In genomic region chr9:121981118-121981883, GRCh38 we compare ENCODE assay signal across 21 cellular contexts.
DNase-seq lines count a peak whose midpoint lies in the region; ATAC-seq, FAIRE-seq and TF ChIP-seq lines count a peak whose summit lies in the region.
"Had no signal": no experiment of that assay in that cellular context is flagged by ENCODE, and none has a peak within 500 bp of the region (broad histone marks: within the 10 kb centered on the region; RNA-seq: fewer than 3 reads in every experiment).

No MANE protein-coding gene starts in this region.

- H3K4me3 Mint-ChIP-seq in activated CD4-positive, alpha-beta memory T cell treated with anti-CD3 and anti-CD28 coated beads, Interleukin-2, amount 10 ng/mL, durations not matched to agents 7 days and 5 days: no peak overlapping the region
- H3K4me3 Mint-ChIP-seq: B cell; CD4-positive, alpha-beta T cell; CD8-positive, alpha-beta T cell had no signal

- H3K4me2 ChIP-seq in SK-N-SH: no peak overlapping the region
- peak overlapping the region; percentile 14; the same call in 1 of the 2 replicates for H3K4me2 ChIP-seq in HepG2 (ENCODE audit: low read depth, low read length)
- H3K4me2 ChIP-seq: A549; BLaER1 treated with 17β-estradiol and CSF1 and Interleukin-3, amounts not matched to agents 10 nM and 100 nM had no signal

- peaks cover 0 to 15% of the 10 kb centered on the region in 2 experiments; a peak in 2 of 4 replicates for H3K4me1 ChIP-seq in SK-N-SH (ENCODE audit: control insufficient read depth in 1 of 2, insufficient read depth in 2 of 2, low read depth in 1 of 2, low read length in 1 of 2)
- peaks cover 57% of the 10 kb centered on the region for H3K4me1 ChIP-seq in HepG2 (ENCODE audit: insufficient read depth, low read length)
- H3K4me1 ChIP-seq in right lobe of liver: peaks cover 0 to 10% (median 4%) of the 10 kb centered on the region in 4 donors

- no peaks in the 10 kb centered on the region for H3K9me3 ChIP-seq in SK-N-SH
- H3K9me3 ChIP-seq in HepG2 (ENCODE audit: low read length): no peaks in the 10 kb centered on the region; the same call in 1 of the 2 replicates
- no peaks in the 10 kb centered on the region for H3K9me3 ChIP-seq in right lobe of liver
- H3K9me3 ChIP-seq: Caco-2 had no signal

- no peaks in the 10 kb centered on the region for H3K27me3 Mint-ChIP-seq in activated CD4-positive, alpha-beta memory T cell treated with anti-CD3 and anti-CD28 coated beads, Interleukin-2, amount 10 ng/mL, durations not matched to agents 7 days and 5 days
- H3K27me3 Mint-ChIP-seq: B cell; CD4-positive, alpha-beta T cell had no signal

- no peak overlapping the region for H3K9ac ChIP-seq in SK-N-SH
- H3K9ac ChIP-seq in HepG2 (ENCODE audit: insufficient read depth, low read depth, low read length): no peak overlapping the region
- H3K9ac ChIP-seq: BLaER1 treated with 17β-estradiol and CSF1 and Interleukin-3, amounts not matched to agents 10 nM and 100 nM had no signal

- H2AFZ ChIP-seq in SK-N-SH (ENCODE audit: low read depth) (no peak overlapping the region), HepG2 (ENCODE audit: low read length) (no peak overlapping the region)

- H3K27me3 ChIP-seq in SK-N-SH (ENCODE audit: insufficient read depth) (no peaks in the 10 kb centered on the region), HepG2 (ENCODE audit: control insufficient read depth in 1 of 2, insufficient read depth in 2 of 2, low read length in 2 of 2) (no peaks in the 10 kb centered on the region), right lobe of liver (no peaks in the 10 kb centered on the region)
- H3K27me3 ChIP-seq: BLaER1 treated with 17β-estradiol and CSF1 and Interleukin-3, amounts not matched to agents 10 nM and 100 nM had no signal

- peaks cover 2% of the 10 kb centered on the region for H3K9me3 Mint-ChIP-seq in activated CD4-positive, alpha-beta memory T cell treated with anti-CD3 and anti-CD28 coated beads, Interleukin-2, amount 10 ng/mL, durations not matched to agents 7 days and 5 days

- in situ Hi-C loops in HepG2 (cut with HindIII; ENCODE audit: extremely low pct_ligation_motif_present, low pct_unique_long_range_greater_than_20kb): loop anchor here (25.0 kb wide), 1 partner anchor 244 kb away; no protein-coding TSS in a partner anchor

- intact Hi-C loops in HepG2 (cut with micrococcal nuclease; ENCODE audit: unreplicated experiment): no loop called here
- intact Hi-C loops in right lobe of liver (cut with DNase I): no loop called here

- no peaks in the 10 kb centered on the region for H3K9me2 ChIP-seq in SK-N-SH

- H3K27ac Mint-ChIP-seq in activated CD4-positive, alpha-beta memory T cell treated with anti-CD3 and anti-CD28 coated beads, Interleukin-2, amount 10 ng/mL, durations not matched to agents 7 days and 5 days: no peak overlapping the region
- H3K27ac Mint-ChIP-seq: B cell; CD4-positive, alpha-beta T cell; CD8-positive, alpha-beta T cell had no signal

- POLR2A ChIA-PET in SK-N-SH (lab: Yijun Ruan, JAX): no interaction called here
- POLR2A ChIA-PET in HepG2 (lab: Yijun Ruan, JAX): no interaction called here
- POLR2A ChIA-PET in activated CD4-positive, alpha-beta memory T cell treated with anti-CD3 and anti-CD28 coated beads, Interleukin-2, amount 10 ng/mL, durations not matched to agents 7 days and 5 days (lab: Charles Lee): no interaction called here

- no peaks in the 10 kb centered on the region for H3K36me3 Mint-ChIP-seq in activated CD4-positive, alpha-beta memory T cell treated with anti-CD3 and anti-CD28 coated beads, Interleukin-2, amount 10 ng/mL, durations not matched to agents 7 days and 5 days (ENCODE audit: low read depth)

- H3K79me2 ChIP-seq in SK-N-SH (ENCODE audit: insufficient read depth) (no peaks in the 10 kb centered on the region), HepG2 (ENCODE audit: insufficient read depth, low read length) (no peaks in the 10 kb centered on the region)

- peaks cover 23% of the 10 kb centered on the region for H3F3A ChIP-seq in SK-N-SH (replicated peaks; ENCODE audit: insufficient read depth)

- H3K36me3 ChIP-seq in SK-N-SH (replicated peaks in 1 of 2; ENCODE audit: control insufficient read depth in 1 of 2, insufficient read depth in 2 of 2, low read length in 1 of 2) (peaks cover 0 to 4% of the 10 kb centered on the region in 2 experiments), HepG2 (replicated peaks in 1 of 2; ENCODE audit: control insufficient read depth in 1 of 2, insufficient read depth in 2 of 2, low read length in 2 of 2) (no peaks in the 10 kb centered on the region), right lobe of liver (no peaks in the 10 kb centered on the region)
- H3K36me3 ChIP-seq: BLaER1 treated with 17β-estradiol and CSF1 and Interleukin-3, amounts not matched to agents 10 nM and 100 nM had no signal

- no peaks in the 10 kb centered on the region for H3K4me1 Mint-ChIP-seq in activated CD4-positive, alpha-beta memory T cell treated with anti-CD3 and anti-CD28 coated beads, Interleukin-2, amount 10 ng/mL, durations not matched to agents 7 days and 5 days

- BruUV-seq in HepG2 (replicated peaks; lab: Mats Ljungman, UMichigan): no TSS peak

- no peak for FAIRE-seq in HepG2 (lab: Jason Lieb, UNC)
- FAIRE-seq: A549, D721Med, G401.6, GM12891 had no signal

- CTCF ChIA-PET in SK-N-SH (lab: Yijun Ruan, JAX): interaction anchor here (0.7 to 1.6 kb wide), 2 partner anchors 69 to 1148 kb away, joined by 3 read pairs; no protein-coding TSS in a partner anchor
- CTCF ChIA-PET in HepG2 (lab: Yijun Ruan, JAX; ENCODE audit: low intra/inter-chr PET ratio, low total read pairs): no interaction called here
- CTCF ChIA-PET in activated CD4-positive, alpha-beta memory T cell treated with anti-CD3 and anti-CD28 coated beads, Interleukin-2, amount 10 ng/mL, durations not matched to agents 7 days and 5 days (lab: Charles Lee): interaction anchor here (1.1 to 2.0 kb wide), 2 partner anchors 11 to 14 kb away, joined by 3 to 5 read pairs; no protein-coding TSS in a partner anchor

- TF ChIP-seq EP300 in SK-N-SH (IDR thresholded peaks at IDR 0.05; ENCODE audit: borderline replicate concordance in 1 of 2, low read depth in 1 of 2, low read length in 1 of 2) (no peak), HepG2 (IDR thresholded peaks at IDR 0.05; ENCODE audit: low read depth in 2 of 2, low read length in 2 of 2) (no peak), HepG2 (CRISPR knock-in tag; IDR thresholded peaks at IDR 0.05; ENCODE audit: borderline replicate concordance) (no peak)

- H4K20me1 ChIP-seq in SK-N-SH (ENCODE audit: insufficient read depth) (no peaks in the 10 kb centered on the region), HepG2 (ENCODE audit: insufficient read depth, low read length) (no peaks in the 10 kb centered on the region)
- H4K20me1 ChIP-seq: BLaER1 treated with 17β-estradiol and CSF1 and Interleukin-3, amounts not matched to agents 10 nM and 100 nM had no signal

- TF ChIP-seq POLR2A in HepG2 (IDR thresholded peaks at IDR 0.05; ENCODE audit: insufficient read depth in 1 of 2, low read depth in 2 of 2, low read length in 2 of 2) (no peak), right lobe of liver (IDR thresholded peaks at IDR 0.05) (no peak)

- 91% methylated on average over 5 of the region's 5 CpGs for WGBS in SK-N-SH (ENCODE audit: low lambda C conversion rate)
- WGBS in HepG2 (ENCODE audit: low lambda C conversion rate): 63% methylated on average over 5 of the region's 5 CpGs
- WGBS in right lobe of liver (ENCODE audit: insufficient coverage, low coverage, low lambda C conversion rate, missing lambda C conversion rate): 48% methylated on average over 5 of the region's 5 CpGs

- no peak overlapping the region for H3K4me3 ChIP-seq in SK-N-SH (ENCODE audit: low read depth in 2 of 2, low read length in 1 of 2)
- no peak overlapping the region for H3K4me3 ChIP-seq in HepG2 (replicated peaks in 1 of 3; ENCODE audit: insufficient read depth in 1 of 3, low read depth in 2 of 3, low read length in 3 of 3)
- H3K4me3 ChIP-seq in right lobe of liver: no peak overlapping the region
- H3K4me3 ChIP-seq: A549; BLaER1 treated with 17β-estradiol and CSF1 and Interleukin-3, amounts not matched to agents 10 nM and 100 nM had no signal

- TF ChIP-seq RAD21 in SK-N-SH (IDR thresholded peaks at IDR 0.05; ENCODE audit: low read length): no peak
- TF ChIP-seq RAD21 in HepG2 (CRISPR knock-in tag; IDR thresholded peaks at IDR 0.05): no peak

- H3K27ac ChIP-seq in SK-N-SH (ENCODE audit: low read depth in 2 of 2, low read length in 1 of 2): no peak overlapping the region
- H3K27ac ChIP-seq in HepG2 (ENCODE audit: extremely low read length, insufficient read depth, low read length): peak overlapping the region; percentile 9
- H3K27ac ChIP-seq in right lobe of liver: no peak overlapping the region
- H3K27ac ChIP-seq: 22Rv1; A549; BLaER1 treated with 17β-estradiol and CSF1 and Interleukin-3, amounts not matched to agents 10 nM and 100 nM; C4-2B had no signal

- TF ChIP-seq CTCF in SK-N-SH (IDR thresholded peaks at IDR 0.05): no peak
- no peak for TF ChIP-seq CTCF in HepG2 (CRISPR knock-in tag; IDR thresholded peaks at IDR 0.05)
- TF ChIP-seq CTCF in right lobe of liver (IDR thresholded peaks at IDR 0.05): no peak

- no peak for DNase-seq in SK-N-SH
- DNase-seq in HepG2 (ENCODE audit: low spot score): no peak
- DNase-seq in right lobe of liver: no peak
- DNase-seq in activated CD4-positive, alpha-beta memory T cell treated with anti-CD3 and anti-CD28 coated beads, Interleukin-2, amount 10 ng/mL, durations not matched to agents 7 days and 5 days: no peak
- DNase-seq in activated CD4-positive, alpha-beta T cell treated with anti-CD3 and anti-CD28 coated beads, Interleukin-2, amount 50 U/mL, for 48 hours: no peak
- DNase-seq: AML-193; Caco-2; Calu3; CD4-positive, alpha-beta T cell; CD8-positive, alpha-beta T cell; DMS79 treated with DMSO at 0.1 percent for 48 hours; GF-D8 had no signal

- ATAC-seq in SK-N-SH treated with all-trans-retinoic acid at 6 μM for 48 hours (no peak), HepG2 (no peak; the same call in 2 of the 3 replicates), right lobe of liver (peak; percentile 52 to 70 (median 60))
- ATAC-seq: A549; CD8-positive, alpha-beta T cell had no signal

TF ChIP-seq in SK-N-SH treated with all-trans-retinoic acid at 6 μM for 48 hours, 23 proteins besides CTCF, POLR2A, EP300 and RAD21:
- TF ChIP-seq ZFP30 (CRISPR knock-in tag; IDR thresholded peaks at IDR 0.05) (peak; percentile 92), PPARA (CRISPR knock-in tag; IDR thresholded peaks at IDR 0.05; ENCODE audit: borderline replicate concordance) (no peak)
TF ChIP-seq in SK-N-SH treated with all-trans-retinoic acid at 6 μM for 48 hours: peak in this region for 1.

TF ChIP-seq in SK-N-SH, 30 proteins besides CTCF, POLR2A, EP300 and RAD21 (continues in another document):
- no peak for TF ChIP-seq YY1 (IDR thresholded peaks at IDR 0.05; ENCODE audit: low read depth)

TF ChIP-seq in HepG2, 621 proteins besides CTCF, POLR2A, EP300 and RAD21:
- peak; percentile 74 for TF ChIP-seq ZNF652 (CRISPR knock-in tag; IDR thresholded peaks at IDR 0.05; ENCODE audit: borderline replicate concordance, low read depth)
- no peak for TF ChIP-seq ZSCAN20 (CRISPR knock-in tag; IDR thresholded peaks at IDR 0.05; ENCODE audit: borderline replicate concordance)

Comparison
In these comparisons a context has a peak if more than half of its experiments do, and no peak if none do; other contexts are left out.
1. ATAC-seq: peak in right lobe of liver (4 of 4); none in SK-N-SH treated with all-trans-retinoic acid at 6 μM for 48 hours (single experiment) and HepG2 (single experiment).